ENCODE assay signal across 11 cellular contexts in the genomic region with DNA sequence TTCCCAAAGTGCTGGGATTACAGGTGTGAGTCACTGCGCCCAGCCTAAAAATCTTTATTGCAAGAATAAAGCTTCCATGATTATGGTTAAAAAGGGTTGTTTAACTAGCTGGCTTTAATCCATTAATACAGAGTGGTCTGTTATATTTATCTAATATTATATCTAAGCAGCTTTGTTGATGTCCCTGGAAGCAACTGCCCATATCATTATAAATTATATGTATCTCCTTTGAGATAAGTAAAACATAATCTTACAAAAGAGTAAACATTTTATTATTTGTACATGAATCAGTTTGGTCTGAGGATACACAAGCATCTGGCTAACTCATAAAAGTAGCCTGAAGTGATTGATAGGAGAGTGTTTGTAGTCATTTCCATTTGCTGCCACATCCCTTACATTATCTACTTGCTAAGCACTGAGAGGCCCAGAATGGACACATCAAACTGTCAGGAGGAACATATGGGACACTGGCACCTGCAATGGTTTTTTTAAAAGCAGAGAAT. TPM values are rescaled to one million over a fixed set of nuclear protein-coding genes. Genes with fewer than 3 reads are reported as not detected.
DNase-seq lines count a peak whose midpoint lies in the region; ATAC-seq, FAIRE-seq and TF ChIP-seq lines count a peak whose summit lies in the region.
"Had no signal": no experiment of that assay in that cellular context is flagged by ENCODE, and none has a peak within 500 bp of the region (broad histone marks: within the 10 kb centered on the region; RNA-seq: fewer than 3 reads in every experiment).

No MANE protein-coding gene starts in this region.

- peak overlapping the region; percentile 59 for H3K27ac Mint-ChIP-seq in CD4-positive, alpha-beta T cell

- POLR2A ChIA-PET in CD4-positive, alpha-beta T cell (lab: Charles Lee) = interaction anchor here (1.4 kb wide), 1 partner anchor 36 kb away, joined by 3 read pairs; no protein-coding TSS in a partner anchor

- peaks cover 27% of the 10 kb centered on the region for H3K4me1 Mint-ChIP-seq in CD4-positive, alpha-beta T cell (ENCODE audit: low read depth)

- H3K4me1 ChIP-seq in esophagus (ENCODE audit: control insufficient read depth in 2 of 2, insufficient read depth in 2 of 2, low read length in 1 of 2) (peaks cover 0 to 2% of the 10 kb centered on the region in 2 donors), sigmoid colon (peaks cover 0 to 62% (median 40%) of the 10 kb centered on the region in 4 donors), small intestine (ENCODE audit: control insufficient read depth in 2 of 2, insufficient read depth in 1 of 2, low read depth in 1 of 2, low read length in 1 of 2) (peaks cover 0 to 2% of the 10 kb centered on the region in 2 donors)

- H3K4me3 ChIP-seq in esophagus (ENCODE audit: low read depth in 1 of 2, low read length in 2 of 2) (no peak overlapping the region), sigmoid colon (no peak overlapping the region), small intestine (ENCODE audit: low read depth in 1 of 2, low read length in 2 of 2) (no peak overlapping the region)

- CTCF ChIA-PET in CD4-positive, alpha-beta T cell (lab: Charles Lee) = no interaction called here

- TF ChIP-seq POLR2A in sigmoid colon (IDR thresholded peaks at IDR 0.05) = no peak

- H3K36me3 ChIP-seq in KOPT-K1 (ENCODE audit: insufficient read depth, low read length) (no peaks in the 10 kb centered on the region), esophagus (ENCODE audit: control insufficient read depth in 2 of 2, insufficient read depth in 2 of 2, low read length in 1 of 2) (peaks cover 9 to 23% of the 10 kb centered on the region in 2 donors), sigmoid colon (peaks cover 0 to 11% (median 2%) of the 10 kb centered on the region in 4 donors), small intestine (ENCODE audit: control insufficient read depth in 2 of 2, insufficient read depth in 2 of 2, low read length in 2 of 2) (peaks cover 4% of the 10 kb centered on the region in 2 donors)

- no peaks in the 10 kb centered on the region for H3K27me3 Mint-ChIP-seq in CD4-positive, alpha-beta T cell

- intact Hi-C loops in CD4-positive, alpha-beta T cell (cut with DNase I, micrococcal nuclease) = no loop called here
- intact Hi-C loops in sigmoid colon (cut with DNase I) = no loop called here

- H3K9me3 Mint-ChIP-seq in CD4-positive, alpha-beta T cell = no peaks in the 10 kb centered on the region

- H3K27ac ChIP-seq in CD4-positive, alpha-beta T cell (ENCODE audit: low read depth, low read length) = no peak overlapping the region
- H3K27ac ChIP-seq in KOPT-K1 (ENCODE audit: low read depth, low read length, poor library complexity, severe bottlenecking) (peak overlapping the region; percentile 85), esophagus (ENCODE audit: low read depth in 2 of 2, low read length in 1 of 2) (peak overlapping the region; percentile 68 to 74), sigmoid colon (peak overlapping the region; percentile 70 to 83 (median 82)), small intestine (ENCODE audit: low read depth in 1 of 2, low read length in 1 of 2) (peak overlapping the region in 1 of 2 donors; percentile 28)

- TF ChIP-seq CTCF in CD4-positive, alpha-beta T cell (IDR thresholded peaks at IDR 0.05) = no peak
- TF ChIP-seq CTCF in sigmoid colon (IDR thresholded peaks at IDR 0.05) = no peak

- no peak for DNase-seq in CD4-positive, alpha-beta T cell
- DNase-seq in sigmoid colon = no peak
- DNase-seq in small intestine = no peak
- DNase-seq in NCI-H187 (lab: John Stamatoyannopoulos, UW) = no peak
- DNase-seq in HCEC 1CT = no peak
- DNase-seq: activated CD4-positive, alpha-beta T cell treated with anti-CD3 and anti-CD28 coated beads, Interleukin-2, amount 50 U/mL, for 4 hours; NCI-H1694; stimulated activated CD4-positive, alpha-beta T cell treated with anti-CD3 and anti-CD28 coated beads, Interleukin-2, amount 100 ng/mL, for 48 hours had no signal

- H3K4me3 Mint-ChIP-seq in CD4-positive, alpha-beta T cell = no peak overlapping the region

- no peak for TF ChIP-seq EP300 in sigmoid colon (IDR thresholded peaks at IDR 0.05)

- ATAC-seq in CD4-positive, alpha-beta T cell (ENCODE audit: poor library complexity) = no peak

- no peaks in the 10 kb centered on the region for H3K9me3 ChIP-seq in CD4-positive, alpha-beta T cell (ENCODE audit: control insufficient read depth, low read length)
- H3K9me3 ChIP-seq in KOPT-K1 (ENCODE audit: insufficient read depth, low read length, poor library complexity, severe bottlenecking) (no peaks in the 10 kb centered on the region), esophagus (ENCODE audit: control insufficient read depth in 2 of 2, insufficient read depth in 1 of 2, low read depth in 1 of 2, low read length in 1 of 2) (no peaks in the 10 kb centered on the region), sigmoid colon (no peaks in the 10 kb centered on the region), small intestine (ENCODE audit: control insufficient read depth, low read depth) (no peaks in the 10 kb centered on the region)

- 96% methylated on average over 1 of the region's 1 CpG for WGBS in esophagus, 2 donors
- 80 to 85% methylated on average over 1 of the region's 1 CpG for WGBS in sigmoid colon, 2 donors
- WGBS in small intestine, 3 donors = 92 to 100% (median 96%) methylated on average over 1 of the region's 1 CpG

- no peaks in the 10 kb centered on the region for H3K27me3 ChIP-seq in CD4-positive, alpha-beta T cell (ENCODE audit: control insufficient read depth, insufficient read depth, low read length)
- H3K27me3 ChIP-seq in esophagus (ENCODE audit: control insufficient read depth in 1 of 2, insufficient read depth in 2 of 2, low read length in 2 of 2) = no peaks in the 10 kb centered on the region
- H3K27me3 ChIP-seq in sigmoid colon = no peaks in the 10 kb centered on the region
- H3K27me3 ChIP-seq in small intestine (ENCODE audit: control insufficient read depth in 2 of 2, insufficient read depth in 2 of 2, low read length in 2 of 2) = no peaks in the 10 kb centered on the region

- FAIRE-seq in small intestine (lab: Jason Lieb, UNC) = no peak
- FAIRE-seq: H54 had no signal

- H3K36me3 Mint-ChIP-seq in CD4-positive, alpha-beta T cell (ENCODE audit: low read depth) = peaks cover 62% of the 10 kb centered on the region

RNA-seq across cellular contexts. Expression of a gene that starts 46.9 kb away (rescaled TPM):
- total RNA-seq in CD4-positive, alpha-beta T cell = 10 to 100 TPM; 23.6 to 24.8 TPM
- polyA plus RNA-seq in esophagus (10 to 100 TPM; 34.9 to 36.6 TPM), sigmoid colon (10 to 100 TPM; 39.2 to 58.5 (median 48.0) TPM), small intestine (10 to 100 TPM; 40.4 to 50.0 (median 40.9) TPM)
- total RNA-seq in sigmoid colon = 10 to 100 TPM; 15.8 to 21.4 (median 17.3) TPM
